ENCODE assay signal across 17 cellular contexts in the genomic region with DNA sequence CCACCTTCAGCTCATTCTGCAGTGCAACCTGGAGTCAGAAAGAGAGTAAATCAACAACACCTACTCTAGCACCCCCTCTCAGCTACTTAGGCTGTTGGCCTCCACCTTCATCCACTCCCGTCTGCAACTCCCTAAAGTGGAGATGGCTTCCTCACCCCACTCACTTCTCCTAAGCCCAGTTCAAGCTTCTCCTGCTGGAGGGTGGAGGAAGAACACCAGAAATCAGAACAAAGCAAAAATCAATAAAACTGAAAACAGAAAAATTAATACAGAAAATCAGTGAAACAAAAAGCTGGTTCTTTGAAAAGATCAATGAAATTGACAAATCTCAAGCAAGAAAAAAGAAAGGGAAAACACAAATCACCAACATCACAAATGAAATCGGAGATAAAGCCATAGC.
DNase-seq lines count a peak whose midpoint lies in the region; ATAC-seq and TF ChIP-seq lines count a peak whose summit lies in the region.
"Had no signal": no experiment of that assay in that cellular context is flagged by ENCODE, and none has a peak within 500 bp of the region (broad histone marks: within the 10 kb centered on the region; RNA-seq: fewer than 3 reads in every experiment).

No MANE protein-coding gene starts in this region.

- H3K4me3 ChIP-seq in BE2C (ENCODE audit: low read depth, low read length), result no peak overlapping the region
- H3K4me3 ChIP-seq in choroid plexus epithelial cell (ENCODE audit: low read depth, low read length), result no peak overlapping the region
- no peak overlapping the region for H3K4me3 ChIP-seq in upper lobe of right lung
- H3K4me3 ChIP-seq: A549, GM23248, SJSA1 had no signal

- ATAC-seq in GM21576 (IDR thresholded peaks at IDR 0.05; ENCODE audit: unreplicated experiment) (no peak), upper lobe of right lung (no peak)
- ATAC-seq: A549 had no signal

- no peaks in the 10 kb centered on the region for H3K36me3 ChIP-seq in BE2C
- H3K36me3 ChIP-seq in KOPT-K1 (ENCODE audit: insufficient read depth, low read length), result no peaks in the 10 kb centered on the region
- H3K36me3 ChIP-seq in upper lobe of right lung, result no peaks in the 10 kb centered on the region
- H3K36me3 ChIP-seq: SJSA1 had no signal

- no peaks in the 10 kb centered on the region for H3K4me1 Mint-ChIP-seq in mesothelial cell of epicardium

- H3K27me3 Mint-ChIP-seq in mesothelial cell of epicardium (ENCODE audit: low read depth), result no peaks in the 10 kb centered on the region
- H3K27me3 Mint-ChIP-seq: CD4-positive, alpha-beta T cell had no signal

- H3K4me1 ChIP-seq in BE2C, result no peaks in the 10 kb centered on the region
- H3K4me1 ChIP-seq in upper lobe of right lung, result peaks cover 6% of the 10 kb centered on the region
- H3K4me1 ChIP-seq: A549, SJSA1 had no signal

- H3K36me3 Mint-ChIP-seq in mesothelial cell of epicardium, result no peaks in the 10 kb centered on the region

- H3K4me3 Mint-ChIP-seq in mesothelial cell of epicardium, result no peak overlapping the region
- H3K4me3 Mint-ChIP-seq: CD4-positive, alpha-beta T cell had no signal

- no peak for DNase-seq in BE2C
- DNase-seq in choroid plexus epithelial cell (ENCODE audit: low read depth), result no peak
- DNase-seq in mesothelial cell of epicardium (ENCODE audit: low spot score in 2 of 2, unreplicated experiment in 2 of 2), result no peak
- DNase-seq in epidermal melanocyte (ENCODE audit: insufficient read length, low spot score), result no peak
- no peak for DNase-seq in HT-29 (ENCODE audit: low spot score)
- DNase-seq in upper lobe of right lung, result no peak
- DNase-seq: Calu3; CD4-positive, alpha-beta T cell; DMS79; GM23248; NCI-H1436 treated with DMSO at 0.1 percent for 48 hours; NCI-H2081; NCI-H524 had no signal

- H3K9me3 ChIP-seq in BE2C (no peaks in the 10 kb centered on the region), KOPT-K1 (ENCODE audit: insufficient read depth, low read length, poor library complexity, severe bottlenecking) (peaks cover 8% of the 10 kb centered on the region), upper lobe of right lung (no peaks in the 10 kb centered on the region)
- H3K9me3 ChIP-seq: SJSA1 had no signal

- intact Hi-C loops in upper lobe of right lung (cut with DNase I), result no loop called here

- TF ChIP-seq CTCF in BE2C (IDR thresholded peaks at IDR 0.05; ENCODE audit: low read depth, low read length) (peak; percentile 4; the same call in 1 of the 2 replicates), choroid plexus epithelial cell (conservative IDR thresholded peaks at IDR 0.05; ENCODE audit: low read depth, low read length) (peak; percentile 34), mesothelial cell of epicardium (IDR thresholded peaks at IDR 0.05; ENCODE audit: unreplicated experiment) (peak; percentile 20), upper lobe of right lung (IDR thresholded peaks at IDR 0.05) (no peak)

- peak overlapping the region; percentile 20 for H3K27ac ChIP-seq in KOPT-K1 (ENCODE audit: low read depth, low read length, poor library complexity, severe bottlenecking)
- H3K27ac ChIP-seq in upper lobe of right lung, result no peak overlapping the region
- H3K27ac ChIP-seq: GM23248, SJSA1 had no signal

- H3K27ac Mint-ChIP-seq in mesothelial cell of epicardium, result no peak overlapping the region
- H3K27ac Mint-ChIP-seq: CD4-positive, alpha-beta T cell had no signal

- H3K9me3 Mint-ChIP-seq in mesothelial cell of epicardium, result peaks cover 24% of the 10 kb centered on the region
- H3K9me3 Mint-ChIP-seq: CD4-positive, alpha-beta T cell had no signal

- H3K27me3 ChIP-seq in BE2C (no peaks in the 10 kb centered on the region), upper lobe of right lung (no peaks in the 10 kb centered on the region)
- H3K27me3 ChIP-seq: SJSA1 had no signal
